1 cellular context compared by ENCODE assay signal in the genomic region with DNA sequence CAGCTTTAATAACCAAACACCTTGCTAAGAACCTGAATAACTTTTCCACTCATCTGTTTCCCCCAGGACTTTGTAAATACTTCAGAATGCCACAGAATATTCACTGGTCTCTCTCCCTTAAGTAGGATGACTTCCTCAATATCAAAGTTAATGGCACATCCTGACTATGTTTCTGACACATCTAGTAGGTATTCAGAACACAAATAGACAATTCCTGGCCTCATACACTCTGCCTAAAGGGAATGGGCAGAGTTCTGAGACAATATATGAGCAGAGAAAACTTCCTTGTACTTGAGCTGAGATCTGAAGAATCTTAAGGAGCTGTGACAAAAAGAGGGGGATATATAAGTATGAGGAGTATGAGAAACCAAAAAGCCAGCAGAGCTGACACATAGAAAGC.
TF ChIP-seq lines count a peak whose summit lies in the region.

No MANE protein-coding gene starts in this region.

TF ChIP-seq in HepG2, 621 proteins besides CTCF, POLR2A, EP300 and RAD21 (continued from another document):
- no peak for TF ChIP-seq AHR (CRISPR knock-in tag; IDR thresholded peaks at IDR 0.05)
